In genomic region chr6:35186571-35186970, GRCh38 we compare ENCODE assay signal across 32 cellular contexts. TPM values are rescaled to one million over a fixed set of nuclear protein-coding genes. Genes with fewer than 3 reads are reported as not detected.
"Had no signal": no experiment of that assay in that cellular context is flagged by ENCODE, and none has a peak within 500 bp of the region (broad histone marks: within the 10 kb centered on the region; RNA-seq: fewer than 3 reads in every experiment).

No MANE protein-coding gene starts in this region.

- H3K9me3 ChIP-seq: left lung, lower lobe of right lung, pancreas, prostate gland, thyroid gland, transverse colon, upper lobe of left lung, vagina had no signal

- ATAC-seq: left colon; naive thymus-derived CD8-positive, alpha-beta T cell; pancreas; right cardiac atrium; sciatic nerve; stimulated activated effector memory CD8-positive, alpha-beta T cell treated with anti-CD3 and anti-CD28 coated beads, Interleukin-12 subunit alpha, Interleukin-12 subunit beta, amount 100 ng/mL, for 72 hours; stimulated activated naive CD8-positive, alpha-beta T cell treated with anti-CD3 and anti-CD28 coated beads, Interleukin-15, amount 100 ng/mL, for 72 hours had no signal

- FAIRE-seq: islet of Langerhans, kidney, pancreas had no signal

- H3K4me1 ChIP-seq: prostate gland had no signal

- H3K27me3 ChIP-seq: pancreas, thyroid gland, transverse colon, upper lobe of left lung, vagina had no signal

- H3K4me3 ChIP-seq: left lung, lower lobe of right lung, pancreas, prostate gland, skin epidermis, thyroid gland, transverse colon, upper lobe of left lung, vagina had no signal

- H3K36me3 ChIP-seq: left lung, lower lobe of right lung, pancreas, prostate gland, thyroid gland, transverse colon, upper lobe of left lung, vagina had no signal

- DNase-seq: hippocampal formation; immature natural killer cell; kidney; left colon; left lung; lower lobe of right lung; mammary epithelial cell; mesenchymal stem cell; naive thymus-derived CD8-positive, alpha-beta T cell; nucleus accumbens; pancreas; posterior cingulate gyrus; retina; right cardiac atrium; stimulated activated CD4-positive, alpha-beta T cell treated with anti-CD3 and anti-CD28 coated beads, Interleukin-12 subunit alpha, Interleukin-12 subunit beta, amount 100 ng/mL, for 4 hours; stimulated activated CD4-positive, alpha-beta T cell treated with anti-CD3 and anti-CD28 coated beads, Interleukin-15, amount 100 ng/mL, for 24 hours; stimulated activated CD4-positive, alpha-beta T cell treated with anti-CD3 and anti-CD28 coated beads, Interleukin-2, amount 100 ng/mL, for 24 hours; stimulated activated CD4-positive, alpha-beta T cell treated with anti-CD3 and anti-CD28 coated beads, Interleukin-4, amount 100 ng/mL, for 1 hour; stimulated activated naive CD4-positive, alpha-beta T cell treated with Interleukin-2 at 50 U/mL for 16 hours; stimulated activated naive CD8-positive, alpha-beta T cell treated with anti-CD3 and anti-CD28 coated beads, Interleukin-15, amount 100 ng/mL, for 72 hours; substantia nigra; transverse colon; upper lobe of left lung had no signal

- H3K27ac ChIP-seq: lower lobe of right lung, pancreas, prostate gland, skin epidermis, transverse colon, vagina had no signal

RNA-seq across cellular contexts. Expression of gene TCP11, which starts 45.4 kb away (rescaled TPM):
- total RNA-seq: left colon; lower lobe of right lung; mammary epithelial cell; mucosa of gallbladder; naive thymus-derived CD8-positive, alpha-beta T cell; neural crest cell; right cardiac atrium; sciatic nerve; vagina had no signal
- polyA plus RNA-seq: immature natural killer cell; mammary epithelial cell; naive thymus-derived CD8-positive, alpha-beta T cell had no signal
